In genomic region chr4:84648863-84649647, GRCh38 we compare ENCODE assay signal across 22 cellular contexts.
DNase-seq lines count a peak whose midpoint lies in the region; ATAC-seq and TF ChIP-seq lines count a peak whose summit lies in the region.
"Had no signal": no experiment of that assay in that cellular context is flagged by ENCODE, and none has a peak within 500 bp of the region (broad histone marks: within the 10 kb centered on the region; RNA-seq: fewer than 3 reads in every experiment).

No MANE protein-coding gene starts in this region.

- H3K79me2 ChIP-seq in trophoblast cell (ENCODE audit: control insufficient read depth, insufficient read depth, low read length, poor library complexity): no peaks in the 10 kb centered on the region

- no peak overlapping the region for H4K12ac ChIP-seq in trophoblast cell (ENCODE audit: low read depth, low read length)

- no peak overlapping the region for H3K4ac ChIP-seq in trophoblast cell (ENCODE audit: low read depth, low read length)

- no peak overlapping the region for H2BK5ac ChIP-seq in trophoblast cell (ENCODE audit: low read depth, low read length, poor library complexity)

- no peak overlapping the region for H3K23ac ChIP-seq in trophoblast cell (ENCODE audit: low read length)

- in situ Hi-C loops in Panc1 (cut with HindIII; ENCODE audit: low pct_unique_long_range_greater_than_20kb, low sequenced_read_pairs): no loop called here

- POLR2A ChIA-PET in Panc1 (lab: Charles Lee): no interaction called here

- no peaks in the 10 kb centered on the region for H3K79me1 ChIP-seq in trophoblast cell (ENCODE audit: low read length)

- no peak overlapping the region for H2BK12ac ChIP-seq in trophoblast cell (ENCODE audit: low read length)

- BruUV-seq in Panc1 (replicated peaks; lab: Mats Ljungman, UMichigan): TSS peak; percentile 60

- no peaks in the 10 kb centered on the region for H3K9me3 ChIP-seq in HUES48 (ENCODE audit: control insufficient read depth, insufficient read depth, low read length)
- no peaks in the 10 kb centered on the region for H3K9me3 ChIP-seq in Panc1 (ENCODE audit: control insufficient read depth, insufficient read depth, low read depth, low read length)
- H3K9me3 ChIP-seq in lung (ENCODE audit: control insufficient read depth in 2 of 2, insufficient read depth in 1 of 2, low read length in 1 of 2): no peaks in the 10 kb centered on the region
- peaks cover 2% of the 10 kb centered on the region for H3K9me3 ChIP-seq in trophoblast cell (ENCODE audit: insufficient read depth, low read depth, low read length)
- H3K9me3 ChIP-seq: body of pancreas, right atrium auricular region, uterus had no signal

- TF ChIP-seq CTCF in Panc1 (IDR thresholded peaks at IDR 0.05): no peak
- TF ChIP-seq CTCF in lung (IDR thresholded peaks at IDR 0.05; ENCODE audit: control extremely low read depth, extremely low read depth): no peak
- no peak for TF ChIP-seq CTCF in foreskin keratinocyte (conservative IDR thresholded peaks at IDR 0.05)

- ATAC-seq in Panc1 (no peak), lung (ENCODE audit: insufficient read depth, low FRiP score) (peak; percentile 50), HG03342 (IDR thresholded peaks at IDR 0.05; ENCODE audit: unreplicated experiment) (no peak), foreskin keratinocyte (no peak)
- ATAC-seq: activated CD8-positive, alpha-beta memory T cell treated with anti-CD3 and anti-CD28 coated beads, Interleukin-2, amount 10 ng/mL, durations not matched to agents 7 days and 5 days; activated T-helper 17 cell treated with anti-CD3 and anti-CD28 coated beads, Interleukin-2, amount 50 U/mL, for 72 hours; body of pancreas; HCT116; left ventricle myocardium superior had no signal

- H2AK5ac ChIP-seq in trophoblast cell (ENCODE audit: low read length): no peak overlapping the region

- H3K14ac ChIP-seq in trophoblast cell (ENCODE audit: low read length): no peak overlapping the region

- 57 to 81% methylated on average over 10 of the region's 10 CpGs for WGBS in lung, 2 donors
- no CpG with 5 or more reads among the region's 10 CpGs for WGBS in trophoblast cell (ENCODE audit: extremely low coverage, insufficient coverage, insufficient read length)

- H3K9ac ChIP-seq in HUES48 (ENCODE audit: low read depth, low read length) (no peak overlapping the region), trophoblast cell (ENCODE audit: low read length) (no peak overlapping the region)

- H3K4me1 ChIP-seq in HUES48 (ENCODE audit: control insufficient read depth, insufficient read depth, low read length) (peaks cover 35% of the 10 kb centered on the region), Panc1 (ENCODE audit: control insufficient read depth, insufficient read depth, low read length) (no peaks in the 10 kb centered on the region; the same call in 1 of the 2 replicates), lung (ENCODE audit: control insufficient read depth in 2 of 2, insufficient read depth in 2 of 2, low read length in 2 of 2) (peaks cover 0 to 4% of the 10 kb centered on the region in 2 donors), foreskin keratinocyte (no peaks in the 10 kb centered on the region), trophoblast cell (ENCODE audit: control insufficient read depth in 1 of 2, insufficient read depth in 2 of 2, low read length in 2 of 2) (peaks cover 5 to 8% of the 10 kb centered on the region in 2 experiments)
- H3K4me1 ChIP-seq: body of pancreas, right atrium auricular region, uterus had no signal

- H3K4me2 ChIP-seq in trophoblast cell (ENCODE audit: low read length): no peak overlapping the region

- no peak overlapping the region for H2BK120ac ChIP-seq in trophoblast cell (ENCODE audit: insufficient read depth, low read length, poor library complexity)

- H3K4me3 ChIP-seq in HUES48 (ENCODE audit: low read depth, low read length): no peak overlapping the region
- H3K4me3 ChIP-seq in Panc1 (ENCODE audit: low read depth in 2 of 2, low read length in 2 of 2): no peak overlapping the region
- H3K4me3 ChIP-seq in lung: no peak overlapping the region
- H3K4me3 ChIP-seq in trophoblast cell (ENCODE audit: low read depth, low read length): no peak overlapping the region
- H3K4me3 ChIP-seq: body of pancreas, right atrium auricular region, uterus had no signal

- H3K36me3 ChIP-seq in HUES48 (ENCODE audit: control insufficient read depth, insufficient read depth, low read length) (peaks cover 22% of the 10 kb centered on the region), Panc1 (ENCODE audit: control insufficient read depth, insufficient read depth, low read length) (no peaks in the 10 kb centered on the region), lung (ENCODE audit: control insufficient read depth in 2 of 2, insufficient read depth in 2 of 2, low read length in 2 of 2) (peaks cover 0 to 2% of the 10 kb centered on the region in 2 donors), trophoblast cell (ENCODE audit: control insufficient read depth in 1 of 2, insufficient read depth in 2 of 2, low read length in 2 of 2) (peaks cover 4 to 5% of the 10 kb centered on the region in 2 experiments)
- H3K36me3 ChIP-seq: right atrium auricular region, uterus had no signal

- H3K27me3 ChIP-seq in HUES48 (ENCODE audit: control insufficient read depth, insufficient read depth, low read length): no peaks in the 10 kb centered on the region
- H3K27me3 ChIP-seq in Panc1 (ENCODE audit: control insufficient read depth, insufficient read depth, low read length): no peaks in the 10 kb centered on the region
- H3K27me3 ChIP-seq in lung (ENCODE audit: control insufficient read depth, insufficient read depth): no peaks in the 10 kb centered on the region
- H3K27me3 ChIP-seq in foreskin keratinocyte: no peaks in the 10 kb centered on the region
- H3K27me3 ChIP-seq in trophoblast cell (ENCODE audit: insufficient read depth, low read length): no peaks in the 10 kb centered on the region
- H3K27me3 ChIP-seq: body of pancreas, right atrium auricular region, uterus had no signal

- no peak overlapping the region for H4K91ac ChIP-seq in trophoblast cell (ENCODE audit: low read depth, low read length)

- no peak overlapping the region for H4K8ac ChIP-seq in trophoblast cell (ENCODE audit: low read depth, low read length)

- CTCF ChIA-PET in Panc1 (lab: Charles Lee): no interaction called here

- H2AFZ ChIP-seq in trophoblast cell (ENCODE audit: insufficient read depth, low read length, poor library complexity): no peak overlapping the region

- intact Hi-C loops in Panc1 (cut with micrococcal nuclease; ENCODE audit: unreplicated experiment): no loop called here

- peak overlapping the region; percentile 84 for H3K27ac ChIP-seq in HUES48 (ENCODE audit: low read depth, low read length)
- no peak overlapping the region for H3K27ac ChIP-seq in Panc1 (ENCODE audit: low read length)
- H3K27ac ChIP-seq in lung (ENCODE audit: low read depth in 1 of 2, low read length in 1 of 2): peak overlapping the region in 1 of 2 donors; percentile 88
- no peak overlapping the region for H3K27ac ChIP-seq in foreskin keratinocyte
- H3K27ac ChIP-seq in trophoblast cell (ENCODE audit: low read depth, low read length): no peak overlapping the region
- H3K27ac ChIP-seq: body of pancreas, right atrium auricular region, uterus had no signal

- DNase-seq in DMS153 (lab: John Stamatoyannopoulos, UW) (peak; percentile 16), DMS153 treated with DMSO at 0.1 percent for 48 hours (lab: John Stamatoyannopoulos, UW; ENCODE audit: unreplicated experiment) (no peak), Panc1 (ENCODE audit: low read depth, low spot score) (no peak), lung (ENCODE audit: low spot score) (peak; percentile 56), foreskin keratinocyte (no peak), trophoblast cell (no peak)
- DNase-seq: 8988T; activated CD4-positive, alpha-beta T cell treated with anti-CD3 and anti-CD28 coated beads for 48 hours; activated CD8-positive, alpha-beta memory T cell treated with anti-CD3 and anti-CD28 coated beads, Interleukin-2, amount 10 ng/mL, durations not matched to agents 7 days and 5 days; body of pancreas; left ventricle myocardium superior; NCI-H146; NCI-H2171; NCI-H774; nucleus accumbens; stimulated activated CD8-positive, alpha-beta memory T cell treated with anti-CD3 and anti-CD28 coated beads, Interleukin-4, amount 100 ng/mL, for 48 hours; uterus had no signal

- no peak overlapping the region for H3K18ac ChIP-seq in trophoblast cell (ENCODE audit: low read length)

Comparison
In these comparisons a context has a peak if more than half of its experiments do, and no peak if none do; other contexts are left out.
1. DNase-seq: peak in DMS153 (single experiment) and lung (single experiment); none in DMS153 treated with DMSO at 0.1 percent for 48 hours (single experiment), Panc1 (single experiment), foreskin keratinocyte (0 of 2) and trophoblast cell (0 of 2).